11 cellular contexts compared by ENCODE assay signal in genomic region chr18:58263055-58263732, GRCh38.
DNase-seq lines count a peak whose midpoint lies in the region; ATAC-seq, FAIRE-seq and TF ChIP-seq lines count a peak whose summit lies in the region.
"Had no signal": no experiment of that assay in that cellular context is flagged by ENCODE, and none has a peak within 500 bp of the region (broad histone marks: within the 10 kb centered on the region; RNA-seq: fewer than 3 reads in every experiment).

No MANE protein-coding gene starts in this region.

- FAIRE-seq in pancreas (lab: Jason Lieb, UNC): peak; percentile 72

- no peaks in the 10 kb centered on the region for H4K20me1 ChIP-seq in PC-3 (ENCODE audit: low read length)
- no peaks in the 10 kb centered on the region for H4K20me1 ChIP-seq in fibroblast of lung (ENCODE audit: control insufficient read depth, extremely low read depth, insufficient read depth, low read length)
- no peaks in the 10 kb centered on the region for H4K20me1 ChIP-seq in neural progenitor cell (ENCODE audit: low read depth)

- peak; percentile 87 for ATAC-seq in PC-3
- ATAC-seq in pancreas: peak; percentile 57 to 88 (median 86)
- ATAC-seq in GM21786 (IDR thresholded peaks at IDR 0.05; ENCODE audit: unreplicated experiment): no peak

- CTCF ChIA-PET in PC-3 (lab: Charles Lee): interaction anchor here (0.5 to 1.0 kb wide), 2 partner anchors 59 to 138 kb away, joined by 3 read pairs; no protein-coding TSS in a partner anchor

- intact Hi-C loops in PC-3 (cut with micrococcal nuclease): loop anchor here (1.0 to 5.0 kb wide), 3 partner anchors 39 to 76 kb away; no protein-coding TSS in a partner anchor
- intact Hi-C loops in pancreas (cut with DNase I): no loop called here

- H3K27me3 ChIP-seq in PC-3 (ENCODE audit: low read length) (no peaks in the 10 kb centered on the region), fibroblast of lung (ENCODE audit: control insufficient read depth, insufficient read depth, low read length) (no peaks in the 10 kb centered on the region), pancreas (no peaks in the 10 kb centered on the region), neural progenitor cell (no peaks in the 10 kb centered on the region)

- peaks cover 53% of the 10 kb centered on the region for H3K4me1 ChIP-seq in PC-3 (ENCODE audit: insufficient read depth, low read length)
- no peaks in the 10 kb centered on the region for H3K4me1 ChIP-seq in fibroblast of lung (ENCODE audit: control insufficient read depth, extremely low read depth, insufficient read depth, low read length)
- H3K4me1 ChIP-seq in pancreas: peaks cover 35 to 42% (median 37%) of the 10 kb centered on the region in 3 donors
- H3K4me1 ChIP-seq in neural progenitor cell: peaks cover 16% of the 10 kb centered on the region

- no peaks in the 10 kb centered on the region for H3K36me3 Mint-ChIP-seq in neural progenitor cell

- no peaks in the 10 kb centered on the region for H3K9me2 ChIP-seq in PC-3 (replicated peaks; ENCODE audit: low read length)

- TF ChIP-seq CTCF in PC-3 (conservative IDR thresholded peaks at IDR 0.05; ENCODE audit: low read depth, low read length) (no peak), fibroblast of lung (conservative IDR thresholded peaks at IDR 0.05 in 1 of 2, IDR thresholded peaks at IDR 0.05 in 1 of 2; ENCODE audit: low read depth in 1 of 2, low read length in 2 of 2) (no peak), pancreas (IDR thresholded peaks at IDR 0.05) (no peak), neural progenitor cell (IDR thresholded peaks at IDR 0.05) (no peak)

- H2AFZ ChIP-seq in PC-3 (ENCODE audit: low read length) (no peak overlapping the region), fibroblast of lung (ENCODE audit: low read length) (no peak overlapping the region), neural progenitor cell (replicated peaks) (no peak overlapping the region)

- no peak overlapping the region for H3K4me3 Mint-ChIP-seq in neural progenitor cell
- H3K4me3 Mint-ChIP-seq: neural crest cell had no signal

- no peaks in the 10 kb centered on the region for H3K27me3 Mint-ChIP-seq in neural progenitor cell (ENCODE audit: insufficient read depth, low read depth)

- peaks cover 12% of the 10 kb centered on the region for H3K4me1 Mint-ChIP-seq in neural progenitor cell

- peaks cover 7% of the 10 kb centered on the region; the same call in 1 of the 2 replicates for H3K36me3 ChIP-seq in PC-3 (ENCODE audit: low read depth, low read length)
- no peaks in the 10 kb centered on the region for H3K36me3 ChIP-seq in fibroblast of lung (ENCODE audit: control insufficient read depth, insufficient read depth, low read length)
- H3K36me3 ChIP-seq in pancreas: no peaks in the 10 kb centered on the region
- no peaks in the 10 kb centered on the region for H3K36me3 ChIP-seq in neural progenitor cell

- no peaks in the 10 kb centered on the region for H3K9me3 Mint-ChIP-seq in neural progenitor cell
- H3K9me3 Mint-ChIP-seq: neural crest cell had no signal

- H3K9ac ChIP-seq in PC-3 (ENCODE audit: low read length) (peak overlapping the region; percentile 32), fibroblast of lung (ENCODE audit: insufficient read depth, low read length) (no peak overlapping the region), neural progenitor cell (no peak overlapping the region)

- peaks cover 7% of the 10 kb centered on the region for H3F3A ChIP-seq in PC-3 (ENCODE audit: low read length, unreplicated experiment)
- no peaks in the 10 kb centered on the region for H3F3A ChIP-seq in neural progenitor cell (ENCODE audit: low read depth)

- H3K27ac ChIP-seq in PC-3 (ENCODE audit: low read length) (peak overlapping the region; percentile 85), fibroblast of lung (ENCODE audit: insufficient read depth, low read length) (no peak overlapping the region), pancreas (peak overlapping the region; percentile 37 to 90 (median 72)), neural progenitor cell (no peak overlapping the region)

- no peak overlapping the region for H3K27ac Mint-ChIP-seq in neural progenitor cell

- BruUV-seq in PC-3 (replicated peaks; lab: Mats Ljungman, UMichigan): TSS peak; percentile 28

- 8 to 9% methylated on average over 7 of the region's 7 CpGs for WGBS in pancreas, 2 donors

- POLR2A ChIA-PET in PC-3 (lab: Charles Lee; ENCODE audit: unreplicated experiment): interaction anchor here (0.7 kb wide), 1 partner anchor 55 kb away, joined by 12 read pairs; no protein-coding TSS in a partner anchor

- H3K9me3 ChIP-seq in PC-3 (ENCODE audit: low read length) (no peaks in the 10 kb centered on the region), fibroblast of lung (ENCODE audit: control insufficient read depth, insufficient read depth, low read depth, low read length) (no peaks in the 10 kb centered on the region), pancreas (no peaks in the 10 kb centered on the region), neural progenitor cell (ENCODE audit: low read depth) (no peaks in the 10 kb centered on the region)

- H3K79me2 ChIP-seq in PC-3 (ENCODE audit: low read length): peaks cover 84% of the 10 kb centered on the region
- no peaks in the 10 kb centered on the region for H3K79me2 ChIP-seq in fibroblast of lung (ENCODE audit: control insufficient read depth, insufficient read depth, low read length)
- peaks cover 5% of the 10 kb centered on the region for H3K79me2 ChIP-seq in neural progenitor cell (ENCODE audit: low read depth)

- DNase-seq in ELR (ENCODE audit: low read depth) (peak; percentile 64), PC-3 (peak; percentile 85), fibroblast of lung (ENCODE audit: low read depth in 2 of 2) (peak; percentile 39 to 56), pancreas (peak in 1 of 6 donors; percentile 49), neural progenitor cell (ENCODE audit: low spot score) (no peak), NCI-H510A (lab: John Stamatoyannopoulos, UW) (no peak), NCI-H446 (lab: John Stamatoyannopoulos, UW) (no peak)
- DNase-seq: cerebellar nuclear complex, NCI-H1417 treated with DMSO at 0.1 percent for 48 hours had no signal

- H3K4me3 ChIP-seq in PC-3 (ENCODE audit: low read length) (peak overlapping the region; percentile 56), fibroblast of lung (replicated peaks in 1 of 4; ENCODE audit: control extremely low read depth in 1 of 4, insufficient read depth in 1 of 4, low read depth in 3 of 4, low read length in 4 of 4) (no peak overlapping the region), pancreas (peak overlapping the region in 1 of 4 donors; percentile 8), neural progenitor cell (no peak overlapping the region)

- H3K4me2 ChIP-seq in PC-3 (ENCODE audit: low read length) (peak overlapping the region; percentile 81), fibroblast of lung (ENCODE audit: extremely low read depth, insufficient read depth, low read length) (no peak overlapping the region), neural progenitor cell (no peak overlapping the region)

Comparison
In these comparisons a context has a peak if more than half of its experiments do, and no peak if none do; other contexts are left out.
1. DNase-seq: peak in ELR (single experiment), PC-3 (single experiment) and fibroblast of lung (2 of 2); none in neural progenitor cell (single experiment), NCI-H510A (single experiment) and NCI-H446 (0 of 2).
2. H3K27ac ChIP-seq: peak in PC-3 (single experiment) and pancreas (4 of 4); none in fibroblast of lung (single experiment) and neural progenitor cell (single experiment).